In the genomic region with DNA sequence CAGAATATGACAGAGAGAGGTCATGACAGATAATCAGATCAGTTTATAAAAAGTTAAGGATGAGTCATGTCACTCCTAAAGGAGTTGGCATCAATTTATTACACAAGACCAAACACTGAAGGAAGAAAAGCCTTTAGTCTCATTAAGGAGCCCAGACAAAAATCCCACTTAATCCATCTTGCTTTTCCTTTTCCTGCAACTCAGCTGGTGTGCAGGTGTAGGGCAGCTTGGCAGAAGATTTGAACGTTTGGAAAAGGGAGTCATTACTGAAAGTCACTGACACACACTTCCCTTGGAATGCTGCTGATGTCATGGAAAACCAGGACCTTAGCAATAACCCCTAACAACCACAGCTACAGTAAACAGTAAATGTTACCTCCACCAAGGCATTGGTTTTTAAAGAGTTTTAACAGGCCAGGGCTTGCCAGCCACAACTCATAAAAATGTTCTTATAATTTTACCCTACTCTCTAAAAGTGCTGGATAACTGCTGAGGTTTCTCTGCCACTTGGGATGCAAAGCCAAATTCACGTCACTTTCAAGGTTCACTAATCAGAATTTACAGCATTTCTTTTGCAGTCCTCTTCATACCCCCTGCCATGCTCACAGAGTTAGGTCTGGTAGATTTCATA, we compare ENCODE assay signal across 9 cellular contexts.
A peak's percentile ranks its signal among the peaks of the same experiment; 100 is the strongest.
DNase-seq lines count a peak whose midpoint lies in the region; ATAC-seq and TF ChIP-seq lines count a peak whose summit lies in the region.
"Had no signal": no experiment of that assay in that cellular context is flagged by ENCODE, and none has a peak within 500 bp of the region (broad histone marks: within the 10 kb centered on the region; RNA-seq: fewer than 3 reads in every experiment).

No MANE protein-coding gene starts in this region.

- H3K9me3 ChIP-seq in PC-9 (ENCODE audit: insufficient read depth, low read depth) (peaks cover 4% of the 10 kb centered on the region; the same call in 1 of the 2 replicates), fibroblast of lung (ENCODE audit: control insufficient read depth, insufficient read depth, low read depth, low read length) (no peaks in the 10 kb centered on the region), parathyroid adenoma (ENCODE audit: control insufficient read depth, low read length) (no peaks in the 10 kb centered on the region)

- no peaks in the 10 kb centered on the region for H3F3A ChIP-seq in GM23338 (replicated peaks; ENCODE audit: low read depth)
- H3F3A ChIP-seq in PC-9 (ENCODE audit: insufficient read depth, low read depth): peaks cover 48% of the 10 kb centered on the region

- no peak for TF ChIP-seq CTCF in GM23338 (conservative IDR thresholded peaks at IDR 0.05; ENCODE audit: low read depth in 2 of 2)
- no peak for TF ChIP-seq CTCF in PC-9 (conservative IDR thresholded peaks at IDR 0.05)
- no peak for TF ChIP-seq CTCF in fibroblast of lung (conservative IDR thresholded peaks at IDR 0.05 in 1 of 2, IDR thresholded peaks at IDR 0.05 in 1 of 2; ENCODE audit: low read depth in 1 of 2, low read length in 2 of 2)
- TF ChIP-seq CTCF in parathyroid adenoma (IDR thresholded peaks at IDR 0.05): no peak

- H3K9me3 Mint-ChIP-seq in GM23338: no peaks in the 10 kb centered on the region

- BruUV-seq in PC-9 (replicated peaks; lab: Mats Ljungman, UMichigan): no TSS peak

- H3K4me1 ChIP-seq in GM23338 (ENCODE audit: insufficient read depth) (peaks cover 13% of the 10 kb centered on the region), PC-9 (replicated peaks; ENCODE audit: insufficient read depth) (peaks cover 58% of the 10 kb centered on the region), fibroblast of lung (ENCODE audit: control insufficient read depth, extremely low read depth, insufficient read depth, low read length) (peaks cover 25% of the 10 kb centered on the region), parathyroid adenoma (peaks cover 23% of the 10 kb centered on the region)

- H3K36me3 ChIP-seq in GM23338 (ENCODE audit: insufficient read depth) (no peaks in the 10 kb centered on the region), PC-9 (ENCODE audit: low read depth) (no peaks in the 10 kb centered on the region), fibroblast of lung (ENCODE audit: control insufficient read depth, insufficient read depth, low read length) (no peaks in the 10 kb centered on the region), parathyroid adenoma (ENCODE audit: control insufficient read depth, insufficient read depth, low read length) (no peaks in the 10 kb centered on the region)

- H4K20me1 ChIP-seq in GM23338 (replicated peaks; ENCODE audit: insufficient read depth) (no peaks in the 10 kb centered on the region), PC-9 (ENCODE audit: insufficient read depth) (no peaks in the 10 kb centered on the region), fibroblast of lung (ENCODE audit: control insufficient read depth, extremely low read depth, insufficient read depth, low read length) (no peaks in the 10 kb centered on the region)

- H3K27ac ChIP-seq in GM23338 (ENCODE audit: low read depth) (no peak overlapping the region; the same call in 1 of the 2 replicates), PC-9 (peak overlapping the region; percentile 71), fibroblast of lung (ENCODE audit: insufficient read depth, low read length) (peak overlapping the region; percentile 85), parathyroid adenoma (peak overlapping the region; percentile 89)

- H3K27ac Mint-ChIP-seq in GM23338: no peak overlapping the region; the same call in 1 of the 2 replicates
- H3K27ac Mint-ChIP-seq: IgD-negative memory B cell had no signal

- H2AFZ ChIP-seq in GM23338 (no peak overlapping the region), PC-9 (no peak overlapping the region), fibroblast of lung (ENCODE audit: low read length) (no peak overlapping the region), parathyroid adenoma (peak overlapping the region; percentile 71)

- intact Hi-C loops in PC-9 (cut with micrococcal nuclease; ENCODE audit: unreplicated experiment): loop anchor here (1.0 to 10.0 kb wide), 5 partner anchors 325 to 675 kb away; a partner anchor contains a TSS

- H3K4me1 Mint-ChIP-seq in GM23338: peaks cover 34% of the 10 kb centered on the region

- no peak overlapping the region; the same call in 2 of the 3 replicates for H3K4me3 Mint-ChIP-seq in GM23338
- H3K4me3 Mint-ChIP-seq: IgD-negative memory B cell had no signal

- POLR2A ChIA-PET in PC-9 (lab: Charles Lee; ENCODE audit: unreplicated experiment): no interaction called here

- CTCF ChIA-PET in PC-9 (lab: Charles Lee): no interaction called here

- no peak for ATAC-seq in GM23338
- ATAC-seq in GM21367 (IDR thresholded peaks at IDR 0.05; ENCODE audit: unreplicated experiment): no peak

- H3K9me2 ChIP-seq in GM23338 (ENCODE audit: insufficient read depth) (no peaks in the 10 kb centered on the region), PC-9 (ENCODE audit: insufficient read depth) (no peaks in the 10 kb centered on the region; the same call in 1 of the 2 replicates)

- H3K4me2 ChIP-seq in GM23338: no peak overlapping the region
- H3K4me2 ChIP-seq in PC-9: peak overlapping the region; percentile 41
- H3K4me2 ChIP-seq in fibroblast of lung (ENCODE audit: extremely low read depth, insufficient read depth, low read length): peak overlapping the region; percentile 34
- peak overlapping the region; percentile 34 for H3K4me2 ChIP-seq in parathyroid adenoma (ENCODE audit: low read length)

- no peaks in the 10 kb centered on the region for H3K79me2 ChIP-seq in GM23338 (replicated peaks; ENCODE audit: insufficient read depth)
- no peaks in the 10 kb centered on the region for H3K79me2 ChIP-seq in PC-9 (ENCODE audit: low read depth)
- no peaks in the 10 kb centered on the region for H3K79me2 ChIP-seq in fibroblast of lung (ENCODE audit: control insufficient read depth, insufficient read depth, low read length)
- no peaks in the 10 kb centered on the region for H3K79me2 ChIP-seq in parathyroid adenoma

- H3K27me3 Mint-ChIP-seq in GM23338 (ENCODE audit: insufficient read depth, low read depth, poor library complexity): peaks cover 6% of the 10 kb centered on the region
- H3K27me3 Mint-ChIP-seq: IgD-negative memory B cell had no signal

- H3K4me3 ChIP-seq in GM23338: no peak overlapping the region
- no peak overlapping the region for H3K4me3 ChIP-seq in PC-9
- H3K4me3 ChIP-seq in fibroblast of lung (replicated peaks in 1 of 4; ENCODE audit: control extremely low read depth in 1 of 4, insufficient read depth in 1 of 4, low read depth in 3 of 4, low read length in 4 of 4): no peak overlapping the region
- H3K4me3 ChIP-seq in parathyroid adenoma (ENCODE audit: low read depth, low read length): peak overlapping the region; percentile 1

- H3K36me3 Mint-ChIP-seq in GM23338 (ENCODE audit: low read depth): no peaks in the 10 kb centered on the region

- H3K27me3 ChIP-seq in GM23338 (ENCODE audit: insufficient read depth) (no peaks in the 10 kb centered on the region), PC-9 (ENCODE audit: insufficient read depth, low read depth) (no peaks in the 10 kb centered on the region), fibroblast of lung (ENCODE audit: control insufficient read depth, insufficient read depth, low read length) (no peaks in the 10 kb centered on the region), parathyroid adenoma (ENCODE audit: control insufficient read depth, insufficient read depth, low read length) (no peaks in the 10 kb centered on the region)

- peak overlapping the region; percentile 49 for H3K9ac ChIP-seq in fibroblast of lung (ENCODE audit: insufficient read depth, low read length)
- no peak overlapping the region for H3K9ac ChIP-seq in parathyroid adenoma

- peak; percentile 49 for DNase-seq in GM23338 (ENCODE audit: low spot score)
- DNase-seq in PC-9: peak; percentile 75 to 85
- DNase-seq in fibroblast of lung (ENCODE audit: low read depth in 2 of 2): peak; percentile 96 to 100
- no peak for DNase-seq in 8988T
- DNase-seq in stimulated activated CD4-positive, alpha-beta T cell treated with anti-CD3 and anti-CD28 coated beads, Interleukin-2, amount 100 ng/mL, for 48 hours: no peak
- no peak for DNase-seq in globus pallidus (ENCODE audit: low spot score)

TF ChIP-seq in GM23338, 12 proteins besides CTCF, POLR2A, EP300 and RAD21:
- no peak for TF ChIP-seq STAT1 (IDR thresholded peaks at IDR 0.05; ENCODE audit: unreplicated experiment)
- TF ChIP-seq CREB1 (CRISPR knock-in tag; IDR thresholded peaks at IDR 0.05; ENCODE audit: low read depth): peak; percentile 57; the same call in 1 of the 2 replicates
- no peak for TF ChIP-seq NANOG (IDR thresholded peaks at IDR 0.05; ENCODE audit: borderline replicate concordance)

Comparison
In these comparisons a context has a peak if more than half of its experiments do, and no peak if none do; other contexts are left out.
1. DNase-seq: peak in GM23338 (single experiment), PC-9 (2 of 2) and fibroblast of lung (2 of 2); none in 8988T (single experiment), stimulated activated CD4-positive, alpha-beta T cell treated with anti-CD3 and anti-CD28 coated beads, Interleukin-2, amount 100 ng/mL, for 48 hours (0 of 2) and globus pallidus (single experiment).